In genomic region chr2:234814366-234814765, GRCh38 we compare ENCODE assay signal across 22 cellular contexts.
"Had no signal": no experiment of that assay in that cellular context is flagged by ENCODE, and none has a peak within 500 bp of the region (broad histone marks: within the 10 kb centered on the region; RNA-seq: fewer than 3 reads in every experiment).

No MANE protein-coding gene starts in this region.

- H3K27me3 ChIP-seq: adrenal gland, cardiac muscle cell, right atrium auricular region, transverse colon, vagina had no signal

- DNase-seq: activated CD4-positive, alpha-beta memory T cell treated with anti-CD3 and anti-CD28 coated beads, Interleukin-2, amount 10 ng/mL, durations not matched to agents 7 days and 5 days; activated CD4-positive, alpha-beta T cell treated with anti-CD3 and anti-CD28 coated beads for 4 hours; activated effector memory CD4-positive, alpha-beta T cell treated with Interleukin-2 at 50 U/mL for 16 hours; activated T-cell treated with anti-CD3 and anti-CD28 coated beads, Interleukin-2, amount 50 U/mL, for 24 hours; adrenal gland; islet precursor cell; mesenchymal stem cell; natural killer cell; nucleus accumbens; stimulated activated CD4-positive, alpha-beta T cell treated with anti-CD3 and anti-CD28 coated beads, Interleukin-15, amount 100 ng/mL, for 24 hours; stimulated activated CD4-positive, alpha-beta T cell treated with anti-CD3 and anti-CD28 coated beads, Interleukin-4, amount 100 ng/mL, for 24 hours; stimulated activated naive CD4-positive, alpha-beta T cell treated with Interleukin-2 at 50 U/mL for 16 hours; substantia nigra; transverse colon had no signal

- H3K27ac Mint-ChIP-seq: activated CD4-positive, alpha-beta memory T cell treated with anti-CD3 and anti-CD28 coated beads, Interleukin-2, amount 10 ng/mL, durations not matched to agents 7 days and 5 days; activated naive CD4-positive, alpha-beta T cell treated with anti-CD3 and anti-CD28 coated beads, Interleukin-2, amount 50 U/mL, for 24 hours; activated T-cell treated with anti-CD3 and anti-CD28 coated beads, Interleukin-2, amount 50 U/mL, for 24 hours; natural killer cell; WTC11 had no signal

- H3K36me3 ChIP-seq: adrenal gland, cardiac muscle cell, right atrium auricular region, transverse colon, vagina had no signal

- H3K9me3 ChIP-seq: adrenal gland, right atrium auricular region, transverse colon, vagina had no signal

- ATAC-seq: esophagus mucosa, natural killer cell, WTC11 had no signal

- H3K27ac ChIP-seq: adrenal gland, cardiac muscle cell, hepatocyte, right atrium auricular region, skin epidermis, transverse colon, vagina had no signal

- H3K4me1 Mint-ChIP-seq: activated CD4-positive, alpha-beta memory T cell treated with anti-CD3 and anti-CD28 coated beads, Interleukin-2, amount 10 ng/mL, durations not matched to agents 7 days and 5 days; activated naive CD4-positive, alpha-beta T cell treated with anti-CD3 and anti-CD28 coated beads, Interleukin-2, amount 50 U/mL, for 24 hours; natural killer cell had no signal

- H3K4me3 ChIP-seq: adrenal gland, cardiac muscle cell, hepatocyte, right atrium auricular region, skin epidermis, transverse colon, vagina had no signal

- H3K36me3 Mint-ChIP-seq: activated naive CD4-positive, alpha-beta T cell treated with anti-CD3 and anti-CD28 coated beads, Interleukin-2, amount 50 U/mL, for 24 hours; natural killer cell; WTC11 had no signal

- H3K4me1 ChIP-seq: adrenal gland, right atrium auricular region, transverse colon, vagina had no signal

- H3K9me3 Mint-ChIP-seq: activated CD4-positive, alpha-beta memory T cell treated with anti-CD3 and anti-CD28 coated beads, Interleukin-2, amount 10 ng/mL, durations not matched to agents 7 days and 5 days; activated naive CD4-positive, alpha-beta T cell treated with anti-CD3 and anti-CD28 coated beads, Interleukin-2, amount 50 U/mL, for 24 hours; activated T-cell treated with anti-CD3 and anti-CD28 coated beads, Interleukin-2, amount 50 U/mL, for 24 hours; natural killer cell; WTC11 had no signal

- H3K4me3 Mint-ChIP-seq: activated CD4-positive, alpha-beta memory T cell treated with anti-CD3 and anti-CD28 coated beads, Interleukin-2, amount 10 ng/mL, durations not matched to agents 7 days and 5 days; activated naive CD4-positive, alpha-beta T cell treated with anti-CD3 and anti-CD28 coated beads, Interleukin-2, amount 50 U/mL, for 24 hours; activated T-cell treated with anti-CD3 and anti-CD28 coated beads, Interleukin-2, amount 50 U/mL, for 24 hours; natural killer cell; WTC11 had no signal
